In the genomic region with DNA sequence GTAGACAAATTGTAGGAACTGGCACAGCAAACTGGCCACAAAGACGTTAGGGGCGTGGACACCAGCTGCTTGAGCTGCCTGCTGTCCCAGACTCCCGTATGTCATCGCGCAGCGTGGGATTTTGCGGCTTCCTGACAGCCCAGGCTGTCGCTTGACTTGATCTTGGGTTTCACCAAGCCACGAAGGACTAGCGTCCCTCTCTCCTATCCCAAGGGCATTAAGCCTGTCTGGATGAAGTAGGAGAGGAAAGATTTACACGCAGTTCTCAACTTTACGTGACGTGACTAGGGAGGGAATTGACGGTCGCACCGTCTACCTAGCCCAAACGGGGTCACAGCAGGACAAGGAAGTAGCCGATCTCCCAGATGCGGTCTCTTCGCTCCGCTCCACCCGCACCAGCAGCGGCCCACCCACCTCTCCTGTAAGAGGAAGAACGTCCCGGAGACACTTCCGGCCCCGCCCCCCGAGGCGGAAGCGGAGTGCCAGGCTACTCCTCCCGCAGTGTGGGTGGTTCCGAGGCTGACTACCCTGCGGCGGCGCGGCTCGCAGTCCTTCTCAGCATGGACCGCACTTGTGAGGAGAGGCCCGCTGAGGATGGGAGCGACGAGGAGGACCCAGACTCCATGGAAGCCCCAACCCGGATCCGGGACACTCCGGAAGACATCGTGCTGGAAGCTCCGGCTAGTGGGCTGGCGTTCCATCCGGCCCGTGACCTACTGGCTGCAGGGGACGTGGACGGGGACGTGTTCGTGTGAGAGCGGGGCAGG, we compare ENCODE assay signal across 8 cellular contexts. TPM values are rescaled to one million over a fixed set of nuclear protein-coding genes. Genes with fewer than 3 reads are reported as not detected.
A peak's percentile ranks its signal among the peaks of the same experiment; 100 is the strongest.
DNase-seq lines count a peak whose midpoint lies in the region; ATAC-seq and TF ChIP-seq lines count a peak whose summit lies in the region.

A gene with protein sequence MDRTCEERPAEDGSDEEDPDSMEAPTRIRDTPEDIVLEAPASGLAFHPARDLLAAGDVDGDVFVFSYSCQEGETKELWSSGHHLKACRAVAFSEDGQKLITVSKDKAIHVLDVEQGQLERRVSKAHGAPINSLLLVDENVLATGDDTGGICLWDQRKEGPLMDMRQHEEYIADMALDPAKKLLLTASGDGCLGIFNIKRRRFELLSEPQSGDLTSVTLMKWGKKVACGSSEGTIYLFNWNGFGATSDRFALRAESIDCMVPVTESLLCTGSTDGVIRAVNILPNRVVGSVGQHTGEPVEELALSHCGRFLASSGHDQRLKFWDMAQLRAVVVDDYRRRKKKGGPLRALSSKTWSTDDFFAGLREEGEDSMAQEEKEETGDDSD (plus strand): TSS at position 552 of the 767 bp plus-strand sequence. CDS start 9 bp downstream, at position 561.

- peak within 1 kb of the TSS; percentile 96 for H3K4me3 ChIP-seq in AG04449 (ENCODE audit: low read depth, low read length)

- TF ChIP-seq CTCF in AG04449 (IDR thresholded peaks at IDR 0.05; ENCODE audit: insufficient read depth, low read length, missing control alignments) = no peak
- no peak for TF ChIP-seq CTCF in activated B cell treated with CpG ODN at 0.5 μM for 24 hours (IDR thresholded peaks at IDR 0.05)

- H3K27ac Mint-ChIP-seq in activated B cell treated with CpG ODN at 0.5 μM for 24 hours (peak within 1 kb of the TSS; percentile 95), immature natural killer cell (peak within 1 kb of the TSS; percentile 96 to 99 (median 99))

- intact Hi-C loops in activated B cell treated with CpG ODN at 0.5 μM for 24 hours (cut with micrococcal nuclease) = loop anchor here (1.0 to 10.0 kb wide), 9 partner anchors 17 to 550 kb away; a partner anchor contains a TSS

- H3K27me3 Mint-ChIP-seq in activated B cell treated with CpG ODN at 0.5 μM for 24 hours (no peaks in the 10 kb centered on the region), immature natural killer cell (ENCODE audit: low read depth in 3 of 3) (peaks cover 11 to 18% (median 16%) of the 10 kb centered on the region in 3 donors)

- peaks cover 30% of the 10 kb centered on the region for H3K4me1 Mint-ChIP-seq in activated B cell treated with CpG ODN at 0.5 μM for 24 hours
- H3K4me1 Mint-ChIP-seq in immature natural killer cell = peaks cover 39 to 47% of the 10 kb centered on the region in 2 donors

- CTCF ChIA-PET in AG04449 (lab: Yijun Ruan, JAX) (interaction anchor here (3.7 kb wide), 1 partner anchor 291 kb away, joined by 11 read pairs; no protein-coding TSS in a partner anchor), activated B cell treated with CpG ODN at 0.5 μM for 24 hours (lab: Charles Lee) (no interaction called here)

- peak; percentile 37 for DNase-seq in AG04449 (ENCODE audit: low read depth, low spot score)
- peak; percentile 95 for DNase-seq in NCI-H226
- DNase-seq in activated B cell treated with CpG ODN at 0.5 μM for 24 hours = peak; percentile 91
- DNase-seq in caudate nucleus (lab: John Stamatoyannopoulos, UW) = peak; percentile 26 to 97 (median 92)
- DNase-seq in immature natural killer cell = peak; percentile 93 to 94 (median 94)
- peak; percentile 64 for DNase-seq in smooth muscle cell of the brain vasculature (ENCODE audit: low read depth, low spot score)

- POLR2A ChIA-PET in AG04449 (lab: Yijun Ruan, JAX) = interaction anchor here (0.5 to 3.5 kb wide), 10 partner anchors 17 to 117 kb away, joined by 3 to 18 read pairs (median 4); a partner anchor contains a TSS
- POLR2A ChIA-PET in activated B cell treated with CpG ODN at 0.5 μM for 24 hours (lab: Charles Lee) = interaction anchor here (0.6 to 3.3 kb wide), 8 partner anchors 17 to 1578 kb away, joined by 3 to 42 read pairs (median 8); a partner anchor contains a TSS

- H3K9me3 Mint-ChIP-seq in activated B cell treated with CpG ODN at 0.5 μM for 24 hours = no peaks in the 10 kb centered on the region
- no peaks in the 10 kb centered on the region for H3K9me3 Mint-ChIP-seq in immature natural killer cell

- peak; percentile 92 for ATAC-seq in GM18873 (IDR thresholded peaks at IDR 0.05; ENCODE audit: low FRiP score, unreplicated experiment)
- ATAC-seq in HG03139 (IDR thresholded peaks at IDR 0.05; ENCODE audit: unreplicated experiment) = peak; percentile 98
- peak; percentile 98 for ATAC-seq in activated B cell treated with CpG ODN at 0.5 μM for 24 hours (ENCODE audit: low read depth)

- peak within 1 kb of the TSS; percentile 97 for H3K4me3 Mint-ChIP-seq in activated B cell treated with CpG ODN at 0.5 μM for 24 hours
- peak within 1 kb of the TSS; percentile 97 to 99 (median 98) for H3K4me3 Mint-ChIP-seq in immature natural killer cell

- H3K36me3 Mint-ChIP-seq in activated B cell treated with CpG ODN at 0.5 μM for 24 hours (ENCODE audit: low read depth) = peaks cover 69% of the 10 kb centered on the region
- peaks cover 15 to 45% (median 20%) of the 10 kb centered on the region in 3 donors for H3K36me3 Mint-ChIP-seq in immature natural killer cell

- peak within 1 kb of the TSS; percentile 97 for H3K27ac ChIP-seq in caudate nucleus (ENCODE audit: low read depth, low read length)

RNA-seq across cellular contexts. Expression of the gene that starts here (rescaled TPM):
- total RNA-seq in activated B cell treated with CpG ODN at 0.5 μM for 24 hours = 33.8 and 36.9 TPM in 2 replicates
- polyA plus RNA-seq in immature natural killer cell = 10 to 100 TPM; 11.0 to 20.2 (median 13.6) TPM

Comparison
In these comparisons a context has a peak if more than half of its experiments do, and no peak if none do; other contexts are left out.
1. Peak in every context shown above with its lines: DNase-seq, ATAC-seq, H3K4me3 ChIP-seq and H3K27ac ChIP-seq.
2. DNase-seq: peak in every context shown above with its lines; median percentile 95 in NCI-H226; 94 in immature natural killer cell; 92 in caudate nucleus; 91 in activated B cell treated with CpG ODN at 0.5 μM for 24 hours; 64 in smooth muscle cell of the brain vasculature; 37 in AG04449.